ENCODE assay signal across 18 cellular contexts in the genomic region with DNA sequence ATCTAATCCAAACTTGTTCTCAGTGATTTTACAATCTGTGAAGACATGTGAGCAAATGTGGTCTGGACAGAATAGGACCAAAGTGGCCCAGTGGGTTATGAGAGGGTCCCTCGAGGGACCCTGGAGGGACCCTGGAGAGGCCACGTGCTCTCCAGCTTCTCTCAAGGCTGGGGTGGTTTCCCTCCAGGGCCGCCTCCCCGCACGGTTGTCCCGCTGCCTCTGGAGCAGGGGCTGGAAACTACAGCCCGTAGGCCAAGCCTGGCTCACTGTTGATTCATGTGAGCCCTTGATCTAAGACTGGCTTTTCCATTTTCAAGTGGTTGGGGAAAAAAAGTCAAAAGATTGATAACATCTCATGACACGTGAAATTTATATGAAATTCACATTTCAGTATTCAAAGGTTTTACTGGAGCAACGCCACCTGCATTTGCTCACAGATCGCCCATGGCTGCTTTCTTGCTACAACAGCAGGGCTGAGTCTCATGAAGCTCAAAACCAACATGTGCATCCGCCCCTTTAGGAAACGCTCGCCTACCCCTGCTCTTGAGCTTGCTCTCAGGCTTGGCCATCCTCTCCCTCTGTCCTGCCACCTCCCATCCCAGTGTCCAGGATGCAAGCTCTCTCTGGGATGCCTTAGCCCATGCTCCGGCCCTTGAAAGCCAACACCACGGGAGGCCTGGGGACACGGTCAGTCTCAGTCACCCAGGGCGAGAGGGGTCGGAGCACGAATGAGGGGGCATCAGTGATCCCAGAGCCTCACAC. TPM values are rescaled to one million over a fixed set of nuclear protein-coding genes. Genes with fewer than 3 reads are reported as not detected.
A peak's percentile ranks its signal among the peaks of the same experiment; 100 is the strongest.
DNase-seq lines count a peak whose midpoint lies in the region; ATAC-seq and TF ChIP-seq lines count a peak whose summit lies in the region.
"Had no signal": no experiment of that assay in that cellular context is flagged by ENCODE, and none has a peak within 500 bp of the region (broad histone marks: within the 10 kb centered on the region; RNA-seq: fewer than 3 reads in every experiment).

No MANE protein-coding gene starts in this region.

- intact Hi-C loops in left cardiac atrium (cut with DNase I) = loop anchor here in 1 of 2 donors (5.0 kb wide), 1 partner anchor 109 kb away; the partner anchor contains the start of gene CACNA2D4
- intact Hi-C loops in cardiac septum (cut with DNase I) = no loop called here
- intact Hi-C loops in dendritic cell treated with granulocyte-macrophage colony-stimulating factor and Interleukin-4, amounts not matched to agents 40 ng/mL and 50 ng/mL, for 4 days (cut with micrococcal nuclease) = no loop called here
- intact Hi-C loops in mucosa of descending colon (cut with DNase I, micrococcal nuclease) = no loop called here

- no peak overlapping the region for H3K27ac ChIP-seq in caudate nucleus (ENCODE audit: low read depth, low read length)
- no peak overlapping the region for H3K27ac ChIP-seq in coronary artery
- H3K27ac ChIP-seq: A549, GM23248 had no signal

- peak; percentile 16 for DNase-seq in left cardiac atrium
- no peak for DNase-seq in cardiac septum (ENCODE audit: low spot score)
- peak in 2 of 3 donors; percentile 14 to 40 for DNase-seq in mucosa of descending colon
- DNase-seq in caudate nucleus (lab: John Stamatoyannopoulos, UW) = no peak
- DNase-seq in NCI-H1048 (lab: John Stamatoyannopoulos, UW) = no peak
- DNase-seq in coronary artery (ENCODE audit: low spot score) = no peak
- DNase-seq: DMS53, GM23248, NCI-H1092, NCI-H1694, NCI-H345, NCI-H526 treated with DMSO at 0.1 percent for 48 hours had no signal

- no peak for TF ChIP-seq CTCF in mucosa of descending colon (IDR thresholded peaks at IDR 0.05)
- no peak for TF ChIP-seq CTCF in coronary artery (IDR thresholded peaks at IDR 0.05)

- no peaks in the 10 kb centered on the region for H3K4me1 ChIP-seq in mucosa of descending colon (ENCODE audit: low read depth)

- H3K9me3 ChIP-seq in mucosa of descending colon = no peaks in the 10 kb centered on the region
- H3K9me3 ChIP-seq: A549 had no signal

- H3K4me1 Mint-ChIP-seq in dendritic cell treated with granulocyte-macrophage colony-stimulating factor and Interleukin-4, amounts not matched to agents 40 ng/mL and 50 ng/mL, for 4 days (ENCODE audit: low read depth) = peaks cover 65% of the 10 kb centered on the region

- no peak overlapping the region for H3K4me3 Mint-ChIP-seq in dendritic cell treated with granulocyte-macrophage colony-stimulating factor and Interleukin-4, amounts not matched to agents 40 ng/mL and 50 ng/mL, for 4 days

- ATAC-seq in left cardiac atrium (no peak), mucosa of descending colon (no peak), GM21360 (IDR thresholded peaks at IDR 0.05; ENCODE audit: unreplicated experiment) (no peak)
- ATAC-seq: A549 had no signal

- H3K27me3 Mint-ChIP-seq in dendritic cell treated with granulocyte-macrophage colony-stimulating factor and Interleukin-4, amounts not matched to agents 40 ng/mL and 50 ng/mL, for 4 days = no peaks in the 10 kb centered on the region

- peak overlapping the region; percentile 95 for H3K27ac Mint-ChIP-seq in dendritic cell treated with granulocyte-macrophage colony-stimulating factor and Interleukin-4, amounts not matched to agents 40 ng/mL and 50 ng/mL, for 4 days

- H3K4me3 ChIP-seq in mucosa of descending colon (no peak overlapping the region), coronary artery (no peak overlapping the region)
- H3K4me3 ChIP-seq: A549, GM23248 had no signal

- no peaks in the 10 kb centered on the region for H3K36me3 Mint-ChIP-seq in dendritic cell treated with granulocyte-macrophage colony-stimulating factor and Interleukin-4, amounts not matched to agents 40 ng/mL and 50 ng/mL, for 4 days (ENCODE audit: low read depth)

- H3K9me3 Mint-ChIP-seq in dendritic cell treated with granulocyte-macrophage colony-stimulating factor and Interleukin-4, amounts not matched to agents 40 ng/mL and 50 ng/mL, for 4 days = no peaks in the 10 kb centered on the region

- H3K36me3 ChIP-seq in mucosa of descending colon (ENCODE audit: low read depth) = no peaks in the 10 kb centered on the region

RNA-seq across cellular contexts. Expression of gene LRTM2, which starts 12.1 kb away (rescaled TPM):
- not detected for total RNA-seq in left cardiac atrium
- total RNA-seq in cardiac septum = not detected
- total RNA-seq in mucosa of descending colon = not detected
- total RNA-seq: GM23248, HT1080, OCI-LY7, RPMI7951 had no signal

Comparison
In these comparisons a context has a peak if more than half of its experiments do, and no peak if none do; other contexts are left out.
1. DNase-seq: peak in left cardiac atrium (single experiment) and mucosa of descending colon (2 of 3); none in cardiac septum (single experiment), caudate nucleus (0 of 61), NCI-H1048 (single experiment) and coronary artery (single experiment).